13 cellular contexts compared by ENCODE assay signal in the genomic region with DNA sequence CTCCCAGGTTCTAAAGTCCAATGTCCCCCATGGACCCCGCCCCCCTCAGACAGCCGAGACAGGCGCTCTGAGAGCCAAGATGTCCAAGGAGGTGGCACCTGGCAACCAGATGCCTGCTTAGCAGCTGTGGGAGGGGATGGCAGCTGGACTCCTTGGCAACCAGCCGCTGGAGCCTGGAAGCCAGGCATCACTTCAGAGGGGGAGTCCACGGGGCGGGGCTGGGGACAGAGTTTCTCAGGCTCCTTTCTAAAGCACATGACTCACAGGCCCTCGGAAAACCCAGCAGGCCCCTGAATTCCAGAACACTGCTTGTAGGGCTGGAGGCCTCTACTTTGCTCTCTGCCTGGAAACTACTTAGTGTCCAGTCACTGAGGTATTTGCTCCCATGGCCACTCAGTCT. TPM values are rescaled to one million over a fixed set of nuclear protein-coding genes. Genes with fewer than 3 reads are reported as not detected.
DNase-seq lines count a peak whose midpoint lies in the region; ATAC-seq, FAIRE-seq and TF ChIP-seq lines count a peak whose summit lies in the region.
"Had no signal": no experiment of that assay in that cellular context is flagged by ENCODE, and none has a peak within 500 bp of the region (broad histone marks: within the 10 kb centered on the region; RNA-seq: fewer than 3 reads in every experiment).

No MANE protein-coding gene starts in this region.

- peaks cover 64% of the 10 kb centered on the region for H3K36me3 Mint-ChIP-seq in activated CD8-positive, alpha-beta T cell treated with anti-CD3 and anti-CD28 coated beads for 36 hours (ENCODE audit: low read depth)
- peaks cover 73% of the 10 kb centered on the region for H3K36me3 Mint-ChIP-seq in activated CD8-positive, alpha-beta T cell treated with anti-CD3 and anti-CD28 coated beads, Interleukin-2, amount 10 ng/mL, durations not matched to agents 7 days and 5 days (ENCODE audit: low read depth)
- H3K36me3 Mint-ChIP-seq in activated B cell treated with CpG ODN at 0.5 μM for 24 hours (ENCODE audit: low read depth), result peaks cover 21% of the 10 kb centered on the region

- H3K27ac ChIP-seq in substantia nigra (ENCODE audit: low read depth, low read length, poor library complexity, severe bottlenecking), result peak overlapping the region; percentile 78
- H3K27ac ChIP-seq: breast epithelium, C4-2B, hepatocyte, uterus had no signal

- H3K4me1 Mint-ChIP-seq in activated CD8-positive, alpha-beta T cell treated with anti-CD3 and anti-CD28 coated beads for 36 hours (ENCODE audit: low read depth), result peaks cover 68% of the 10 kb centered on the region
- peaks cover 82% of the 10 kb centered on the region for H3K4me1 Mint-ChIP-seq in activated CD8-positive, alpha-beta T cell treated with anti-CD3 and anti-CD28 coated beads, Interleukin-2, amount 10 ng/mL, durations not matched to agents 7 days and 5 days (ENCODE audit: low read depth)
- peaks cover 43% of the 10 kb centered on the region for H3K4me1 Mint-ChIP-seq in activated B cell treated with CpG ODN at 0.5 μM for 24 hours

- FAIRE-seq in HTR-8/SVneo (lab: Jason Lieb, UNC), result no peak

- intact Hi-C loops in activated CD8-positive, alpha-beta T cell treated with anti-CD3 and anti-CD28 coated beads for 36 hours (cut with micrococcal nuclease), result no loop called here
- intact Hi-C loops in activated B cell treated with CpG ODN at 0.5 μM for 24 hours (cut with micrococcal nuclease) (no loop called here), head of caudate nucleus (cut with DNase I) (no loop called here)

- POLR2A ChIA-PET in activated CD8-positive, alpha-beta T cell treated with anti-CD3 and anti-CD28 coated beads for 36 hours (lab: Charles Lee), result interaction anchor here (0.9 to 1.4 kb wide), 3 partner anchors 12 to 145 kb away, joined by 3 to 4 read pairs (median 3); a partner anchor contains a TSS
- POLR2A ChIA-PET in activated CD8-positive, alpha-beta T cell treated with anti-CD3 and anti-CD28 coated beads, Interleukin-2, amount 10 ng/mL, durations not matched to agents 7 days and 5 days (lab: Charles Lee), result no interaction called here
- POLR2A ChIA-PET in activated B cell treated with CpG ODN at 0.5 μM for 24 hours (lab: Charles Lee), result interaction anchor here (1.7 kb wide), 1 partner anchor 12 kb away, joined by 6 read pairs; no protein-coding TSS in a partner anchor

- peaks cover 17% of the 10 kb centered on the region for H3K9me3 Mint-ChIP-seq in activated CD8-positive, alpha-beta T cell treated with anti-CD3 and anti-CD28 coated beads for 36 hours
- H3K9me3 Mint-ChIP-seq in activated CD8-positive, alpha-beta T cell treated with anti-CD3 and anti-CD28 coated beads, Interleukin-2, amount 10 ng/mL, durations not matched to agents 7 days and 5 days (ENCODE audit: insufficient read depth), result peaks cover 9% of the 10 kb centered on the region
- H3K9me3 Mint-ChIP-seq in activated B cell treated with CpG ODN at 0.5 μM for 24 hours, result peaks cover 6% of the 10 kb centered on the region

- no peaks in the 10 kb centered on the region for H3K27me3 Mint-ChIP-seq in activated CD8-positive, alpha-beta T cell treated with anti-CD3 and anti-CD28 coated beads for 36 hours
- no peaks in the 10 kb centered on the region for H3K27me3 Mint-ChIP-seq in activated CD8-positive, alpha-beta T cell treated with anti-CD3 and anti-CD28 coated beads, Interleukin-2, amount 10 ng/mL, durations not matched to agents 7 days and 5 days (ENCODE audit: low read depth)
- H3K27me3 Mint-ChIP-seq in activated B cell treated with CpG ODN at 0.5 μM for 24 hours, result no peaks in the 10 kb centered on the region

- H3K4me3 Mint-ChIP-seq in activated CD8-positive, alpha-beta T cell treated with anti-CD3 and anti-CD28 coated beads for 36 hours, result no peak overlapping the region
- no peak overlapping the region for H3K4me3 Mint-ChIP-seq in activated CD8-positive, alpha-beta T cell treated with anti-CD3 and anti-CD28 coated beads, Interleukin-2, amount 10 ng/mL, durations not matched to agents 7 days and 5 days
- no peak overlapping the region for H3K4me3 Mint-ChIP-seq in activated B cell treated with CpG ODN at 0.5 μM for 24 hours

- ATAC-seq in activated CD8-positive, alpha-beta T cell treated with anti-CD3 and anti-CD28 coated beads for 36 hours, result no peak
- ATAC-seq in activated CD8-positive, alpha-beta T cell treated with anti-CD3 and anti-CD28 coated beads, Interleukin-2, amount 10 ng/mL, durations not matched to agents 7 days and 5 days, result no peak
- no peak for ATAC-seq in activated B cell treated with CpG ODN at 0.5 μM for 24 hours (ENCODE audit: low read depth)
- ATAC-seq in GM19463 (IDR thresholded peaks at IDR 0.05; ENCODE audit: unreplicated experiment), result no peak

- DNase-seq in activated CD8-positive, alpha-beta T cell treated with anti-CD3 and anti-CD28 coated beads for 36 hours, result no peak
- DNase-seq in activated CD8-positive, alpha-beta T cell treated with anti-CD3 and anti-CD28 coated beads, Interleukin-2, amount 10 ng/mL, durations not matched to agents 7 days and 5 days, result no peak
- DNase-seq in activated B cell treated with CpG ODN at 0.5 μM for 24 hours (no peak), head of caudate nucleus (peak in 32 of 42 donors; percentile 41 to 87 (median 59)), substantia nigra (lab: John Stamatoyannopoulos, UW) (peak in 30 of 49 donors; percentile 25 to 80 (median 50)), DMS79 (lab: John Stamatoyannopoulos, UW) (no peak), HTR-8/SVneo (ENCODE audit: insufficient read length, low spot score) (no peak)
- DNase-seq: activated CD4-positive, alpha-beta T cell treated with anti-CD3 and anti-CD28 coated beads, Interleukin-2, amount 50 U/mL, for 1 hour; uterus had no signal

- TF ChIP-seq CTCF in activated CD8-positive, alpha-beta T cell treated with anti-CD3 and anti-CD28 coated beads for 36 hours (IDR thresholded peaks at IDR 0.05), result no peak
- TF ChIP-seq CTCF in activated B cell treated with CpG ODN at 0.5 μM for 24 hours (IDR thresholded peaks at IDR 0.05), result no peak

- H3K27ac Mint-ChIP-seq in activated CD8-positive, alpha-beta T cell treated with anti-CD3 and anti-CD28 coated beads for 36 hours, result peak overlapping the region; percentile 77
- H3K27ac Mint-ChIP-seq in activated CD8-positive, alpha-beta T cell treated with anti-CD3 and anti-CD28 coated beads, Interleukin-2, amount 10 ng/mL, durations not matched to agents 7 days and 5 days, result no peak overlapping the region
- H3K27ac Mint-ChIP-seq in activated B cell treated with CpG ODN at 0.5 μM for 24 hours, result peak overlapping the region; percentile 89

- CTCF ChIA-PET in activated CD8-positive, alpha-beta T cell treated with anti-CD3 and anti-CD28 coated beads for 36 hours (lab: Charles Lee), result no interaction called here
- CTCF ChIA-PET in activated CD8-positive, alpha-beta T cell treated with anti-CD3 and anti-CD28 coated beads, Interleukin-2, amount 10 ng/mL, durations not matched to agents 7 days and 5 days (lab: Charles Lee), result no interaction called here
- CTCF ChIA-PET in activated B cell treated with CpG ODN at 0.5 μM for 24 hours (lab: Charles Lee), result interaction anchor here (1.0 kb wide), 1 partner anchor 12 kb away, joined by 4 read pairs; no protein-coding TSS in a partner anchor

RNA-seq across cellular contexts. Expression of a gene that starts 51.5 kb away (rescaled TPM):
- 10 to 100 TPM; 79.7 to 80.5 TPM for total RNA-seq in activated CD8-positive, alpha-beta T cell treated with anti-CD3 and anti-CD28 coated beads for 36 hours
- 100 to 1,000 TPM; 146 to 152 TPM for total RNA-seq in activated CD8-positive, alpha-beta T cell treated with anti-CD3 and anti-CD28 coated beads, Interleukin-2, amount 10 ng/mL, durations not matched to agents 7 days and 5 days
- total RNA-seq in activated B cell treated with CpG ODN at 0.5 μM for 24 hours, result 65.0 and 71.4 TPM in 2 replicates

Comparison
In these comparisons a context has a peak if more than half of its experiments do, and no peak if none do; other contexts are left out.
1. DNase-seq: peak in head of caudate nucleus (32 of 42) and substantia nigra (30 of 49); none in activated CD8-positive, alpha-beta T cell treated with anti-CD3 and anti-CD28 coated beads for 36 hours (single experiment), activated CD8-positive, alpha-beta T cell treated with anti-CD3 and anti-CD28 coated beads, Interleukin-2, amount 10 ng/mL, durations not matched to agents 7 days and 5 days (single experiment), activated B cell treated with CpG ODN at 0.5 μM for 24 hours (single experiment), DMS79 (single experiment) and HTR-8/SVneo (single experiment).